Comparison of ENCODE assay signal across 18 cellular contexts in the genomic region with DNA sequence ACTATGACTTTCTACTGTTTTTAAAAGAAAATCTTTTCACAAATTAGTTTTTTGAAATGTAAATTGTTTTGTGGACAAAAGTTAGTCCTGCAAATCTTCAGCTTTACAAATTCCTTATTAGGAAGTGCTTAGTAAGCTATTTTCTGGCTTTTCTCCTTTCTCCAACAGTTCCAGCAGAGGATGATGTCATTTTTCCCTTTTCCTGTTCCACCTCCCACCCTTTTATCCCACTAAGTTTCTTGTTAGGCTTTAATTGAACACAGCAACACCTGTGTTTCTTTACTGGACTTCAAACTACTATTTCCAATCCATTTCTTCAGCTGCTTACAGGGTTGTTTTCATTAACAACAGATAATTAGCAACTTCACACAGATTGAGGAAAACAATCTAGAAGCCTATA.
A peak's percentile ranks its signal among the peaks of the same experiment; 100 is the strongest.
DNase-seq lines count a peak whose midpoint lies in the region; ATAC-seq, FAIRE-seq and TF ChIP-seq lines count a peak whose summit lies in the region.
"Had no signal": no experiment of that assay in that cellular context is flagged by ENCODE, and none has a peak within 500 bp of the region (broad histone marks: within the 10 kb centered on the region; RNA-seq: fewer than 3 reads in every experiment).

No MANE protein-coding gene starts in this region.

- no peaks in the 10 kb centered on the region for H3K79me1 ChIP-seq in neuronal stem cell (ENCODE audit: low read depth, low read length)

- H3K27me3 ChIP-seq in neuronal stem cell (ENCODE audit: control insufficient read depth in 3 of 3, insufficient read depth in 3 of 3, low read depth in 1 of 3, low read length in 3 of 3): no peaks in the 10 kb centered on the region
- H3K27me3 ChIP-seq: BLaER1 had no signal

- no peaks in the 10 kb centered on the region for H3K36me3 ChIP-seq in neuronal stem cell (replicated peaks in 1 of 2; ENCODE audit: control insufficient read depth in 2 of 2, insufficient read depth in 2 of 2, low read length in 2 of 2)
- H3K36me3 ChIP-seq: BLaER1 had no signal

- H3K4ac ChIP-seq in neuronal stem cell (ENCODE audit: low read length): no peak overlapping the region

- no peak overlapping the region for H3K18ac ChIP-seq in neuronal stem cell (ENCODE audit: low read length)

- peak overlapping the region; percentile 60 for H3K27ac ChIP-seq in VCaP
- H3K27ac ChIP-seq in neuronal stem cell (replicated peaks; ENCODE audit: low read length): no peak overlapping the region
- H3K27ac ChIP-seq: BLaER1, HL-60 had no signal

- no peak overlapping the region for H2BK15ac ChIP-seq in neuronal stem cell (ENCODE audit: low read length)

- no peak overlapping the region for H2AK5ac ChIP-seq in neuronal stem cell (ENCODE audit: low read depth, low read length)

- no peak overlapping the region for H2BK5ac ChIP-seq in neuronal stem cell (ENCODE audit: low read length)

- H2BK12ac ChIP-seq in neuronal stem cell (ENCODE audit: low read length): no peak overlapping the region

- H4K8ac ChIP-seq in neuronal stem cell (ENCODE audit: low read depth, low read length): no peak overlapping the region

- H3K23ac ChIP-seq in neuronal stem cell (ENCODE audit: low read depth, low read length, poor library complexity): no peak overlapping the region

- H3K9me3 ChIP-seq in neuronal stem cell (replicated peaks in 1 of 2; ENCODE audit: control insufficient read depth in 2 of 2, insufficient read depth in 1 of 2, low read depth in 1 of 2, low read length in 2 of 2): no peaks in the 10 kb centered on the region
- H3K9me3 ChIP-seq: BLaER1 had no signal

- H3K14ac ChIP-seq in neuronal stem cell (ENCODE audit: low read length): no peak overlapping the region

- no peak overlapping the region for H4K91ac ChIP-seq in neuronal stem cell (ENCODE audit: low read depth, low read length, poor library complexity)

- ATAC-seq in HG02970 (IDR thresholded peaks at IDR 0.05; ENCODE audit: low FRiP score, unreplicated experiment): no peak
- ATAC-seq in GM18868 (IDR thresholded peaks at IDR 0.05; ENCODE audit: unreplicated experiment): no peak
- ATAC-seq in HG03039 (IDR thresholded peaks at IDR 0.05; ENCODE audit: unreplicated experiment): no peak
- ATAC-seq: activated T-helper 17 cell treated with anti-CD3 and anti-CD28 coated beads, Interleukin-2, amount 50 U/mL, for 72 hours; left lobe of liver; right cardiac atrium had no signal

- H3K4me3 ChIP-seq in fibroblast of villous mesenchyme (ENCODE audit: low read depth, low read length) (no peak overlapping the region), neuronal stem cell (ENCODE audit: low read length in 2 of 2) (no peak overlapping the region)
- H3K4me3 ChIP-seq: BLaER1 had no signal

- TF ChIP-seq POLR2A in H54 (IDR thresholded peaks at IDR 0.05; ENCODE audit: low read depth, low read length): no peak

- peaks cover 3 to 6% of the 10 kb centered on the region in 2 donors for H3K4me1 ChIP-seq in neuronal stem cell (ENCODE audit: control insufficient read depth in 2 of 2, insufficient read depth in 1 of 2, low read depth in 1 of 2, low read length in 2 of 2)
- H3K4me1 ChIP-seq: BLaER1 had no signal

- no peak overlapping the region for H3K4me2 ChIP-seq in neuronal stem cell (ENCODE audit: insufficient read depth, low read length, poor library complexity, severe bottlenecking)
- H3K4me2 ChIP-seq: BLaER1 had no signal

- no peak overlapping the region for H3K9ac ChIP-seq in neuronal stem cell (ENCODE audit: low read depth, low read length, poor library complexity)
- H3K9ac ChIP-seq: BLaER1 had no signal

- no peak overlapping the region for H2BK120ac ChIP-seq in neuronal stem cell (ENCODE audit: low read depth, low read length)

- H2AFZ ChIP-seq in neuronal stem cell (ENCODE audit: low read length): peak overlapping the region; percentile 27

- FAIRE-seq in H54 (lab: Jason Lieb, UNC): peak; percentile 30

- DNase-seq in H54 (ENCODE audit: insufficient read length, low spot score): no peak
- peak; percentile 6 for DNase-seq in fibroblast of villous mesenchyme (ENCODE audit: low read depth)
- DNase-seq in neuronal stem cell (ENCODE audit: low spot score): no peak
- no peak for DNase-seq in NCI-H69 (lab: John Stamatoyannopoulos, UW)
- DNase-seq: naive B cell; NCI-H1048; right cardiac atrium; SHP77; stimulated activated CD4-positive, alpha-beta T cell treated with anti-CD3 and anti-CD28 coated beads, Interleukin-2, amount 100 ng/mL, for 48 hours; T1000 had no signal

- TF ChIP-seq CTCF in VCaP (conservative IDR thresholded peaks at IDR 0.05): no peak
- TF ChIP-seq CTCF in fibroblast of villous mesenchyme (IDR thresholded peaks at IDR 0.05; ENCODE audit: insufficient read depth, low read depth, low read length): no peak
